ENCODE assay signal across 8 cellular contexts in genomic region chr2:186486651-186487647, GRCh38. TPM values are rescaled to one million over a fixed set of nuclear protein-coding genes. Genes with fewer than 3 reads are reported as not detected.
DNase-seq lines count a peak whose midpoint lies in the region; ATAC-seq and TF ChIP-seq lines count a peak whose summit lies in the region.

No MANE protein-coding gene starts in this region.

- peaks cover 0 to 6% (median 0%) of the 10 kb centered on the region in 9 donors for H3K36me3 ChIP-seq in heart right ventricle
- H3K36me3 ChIP-seq in OCI-LY7 (ENCODE audit: insufficient read depth, low read length) = peaks cover 25% of the 10 kb centered on the region
- H3K36me3 ChIP-seq in mucosa of rectum (ENCODE audit: control insufficient read depth in 2 of 2, insufficient read depth in 2 of 2, low read length in 2 of 2) = no peaks in the 10 kb centered on the region

- BruUV-seq in OCI-LY7 (replicated peaks; lab: Mats Ljungman, UMichigan) = TSS peak; percentile 51

- POLR2A ChIA-PET in OCI-LY7 (lab: Charles Lee) = interaction anchor here (1.4 kb wide), 1 partner anchor 86 kb away, joined by 5 read pairs; no protein-coding TSS in a partner anchor

- no peak for DNase-seq in heart right ventricle
- no peak for DNase-seq in Right ventricle myocardium inferior (ENCODE audit: missing footprints)
- DNase-seq in OCI-LY7 (ENCODE audit: low spot score) = peak; percentile 11
- peak; percentile 58 for DNase-seq in dermis blood vessel endothelial cell
- no peak for DNase-seq in middle frontal gyrus (ENCODE audit: extremely low spot score, low spot score)

- CTCF ChIA-PET in OCI-LY7 (lab: Charles Lee; ENCODE audit: unreplicated experiment) = no interaction called here

- H2AFZ ChIP-seq in OCI-LY7 (ENCODE audit: low read length) = peak overlapping the region; percentile 92; the same call in 1 of the 2 replicates

- peak overlapping the region; percentile 10 to 94 (median 92) for H3K27ac ChIP-seq in heart right ventricle
- H3K27ac ChIP-seq in OCI-LY7 (ENCODE audit: low read depth, low read length, poor library complexity, severe bottlenecking) = peak overlapping the region; percentile 66
- peak overlapping the region; percentile 89 to 96 for H3K27ac ChIP-seq in mucosa of rectum (ENCODE audit: low read depth in 2 of 2, low read length in 2 of 2)

- peak overlapping the region; percentile 88 for H3K4me2 ChIP-seq in OCI-LY7 (ENCODE audit: low read length)

- H3K4me3 ChIP-seq in heart right ventricle = peak overlapping the region; percentile 57 to 96 (median 84)
- peak overlapping the region; percentile 98 for H3K4me3 ChIP-seq in OCI-LY7 (ENCODE audit: low read depth, low read length, poor library complexity, severe bottlenecking)
- H3K4me3 ChIP-seq in mucosa of rectum (ENCODE audit: low read length in 2 of 2) = peak overlapping the region; percentile 88 to 97

- TF ChIP-seq CTCF in heart right ventricle (IDR thresholded peaks at IDR 0.05) = no peak
- TF ChIP-seq CTCF in OCI-LY7 (conservative IDR thresholded peaks at IDR 0.05; ENCODE audit: low read length) = no peak

- H3K9me3 ChIP-seq in heart right ventricle = no peaks in the 10 kb centered on the region
- no peaks in the 10 kb centered on the region for H3K9me3 ChIP-seq in OCI-LY7 (ENCODE audit: low read length)
- no peaks in the 10 kb centered on the region for H3K9me3 ChIP-seq in mucosa of rectum (ENCODE audit: control insufficient read depth in 2 of 2, low read length in 2 of 2)

- peak overlapping the region; percentile 92 to 93 for H3K9ac ChIP-seq in mucosa of rectum (ENCODE audit: low read depth in 1 of 2, low read length in 2 of 2)

- ATAC-seq in heart right ventricle = no peak
- ATAC-seq in Right ventricle myocardium inferior = no peak
- no peak for ATAC-seq in GM18511 (IDR thresholded peaks at IDR 0.05; ENCODE audit: unreplicated experiment)
- no peak for ATAC-seq in GM21717 (IDR thresholded peaks at IDR 0.05; ENCODE audit: unreplicated experiment)

- peaks cover 0 to 70% (median 61%) of the 10 kb centered on the region in 9 donors for H3K4me1 ChIP-seq in heart right ventricle
- H3K4me1 ChIP-seq in OCI-LY7 (ENCODE audit: insufficient read depth, low read length, poor library complexity, severe bottlenecking) = peaks cover 53% of the 10 kb centered on the region
- peaks cover 22 to 23% of the 10 kb centered on the region in 2 donors for H3K4me1 ChIP-seq in mucosa of rectum (ENCODE audit: control insufficient read depth in 2 of 2, insufficient read depth in 2 of 2, low read length in 2 of 2)

- WGBS in heart right ventricle, 2 donors = 2 to 3% methylated on average over 31 of the region's 31 CpGs

- peaks cover 48% of the 10 kb centered on the region for H4K20me1 ChIP-seq in OCI-LY7 (ENCODE audit: insufficient read depth, low read length)

- H3K27me3 ChIP-seq in heart right ventricle = no peaks in the 10 kb centered on the region
- H3K27me3 ChIP-seq in mucosa of rectum (ENCODE audit: control insufficient read depth in 2 of 2, insufficient read depth in 2 of 2, low read length in 2 of 2) = no peaks in the 10 kb centered on the region

- intact Hi-C loops in heart right ventricle (cut with DNase I) (loop anchor here in 2 of 10 donors (5.0 to 10.0 kb wide), 2 partner anchors 100 to 108 kb away; partner anchors contain the start of gene ITGAV (in 1 of the 2)), Right ventricle myocardium inferior (cut with DNase I) (loop anchor here (5.0 kb wide), 1 partner anchor 100 kb away; no protein-coding TSS in a partner anchor), OCI-LY7 (cut with micrococcal nuclease; ENCODE audit: unreplicated experiment) (no loop called here)

- 0 out of 2 replicates have a peak, but pooled peaks cover 5% of the 10 kb centered on the region for H3K9me2 ChIP-seq in OCI-LY7 (ENCODE audit: insufficient read depth, low read length)

- H3K79me2 ChIP-seq in OCI-LY7 (ENCODE audit: insufficient read depth, low read depth, low read length) = peaks cover 77% of the 10 kb centered on the region

RNA-seq across cellular contexts. Expression of gene ZC3H15, which starts 0.9 kb away (rescaled TPM):
- total RNA-seq in heart right ventricle = 10 to 100 TPM; 25.1 to 35.9 (median 30.7) TPM
- polyA plus RNA-seq in heart right ventricle = 10 to 100 TPM; 38.5 to 38.8 TPM
- 27.2 TPM for total RNA-seq in Right ventricle myocardium inferior
- 47.7 and 71.3 TPM in 2 replicates for total RNA-seq in OCI-LY7 (2014; rRNA removed; shearing (Covaris generic))
- total RNA-seq in OCI-LY7 (2022) = 74.0 and 76.5 TPM in 2 replicates
- 77.9 and 105 TPM in 2 replicates for total RNA-seq in dermis blood vessel endothelial cell

Comparison
In these comparisons a context has a peak if more than half of its experiments do, and no peak if none do; other contexts are left out.
1. DNase-seq: peak in OCI-LY7 (single experiment) and dermis blood vessel endothelial cell (single experiment); none in heart right ventricle (0 of 2), Right ventricle myocardium inferior (single experiment) and middle frontal gyrus (single experiment).
2. Peak in every context shown above with its lines, with median percentiles within 50 percentile points of each other: H3K27ac ChIP-seq and H3K4me3 ChIP-seq.